8 cellular contexts compared by ENCODE assay signal in the genomic region with DNA sequence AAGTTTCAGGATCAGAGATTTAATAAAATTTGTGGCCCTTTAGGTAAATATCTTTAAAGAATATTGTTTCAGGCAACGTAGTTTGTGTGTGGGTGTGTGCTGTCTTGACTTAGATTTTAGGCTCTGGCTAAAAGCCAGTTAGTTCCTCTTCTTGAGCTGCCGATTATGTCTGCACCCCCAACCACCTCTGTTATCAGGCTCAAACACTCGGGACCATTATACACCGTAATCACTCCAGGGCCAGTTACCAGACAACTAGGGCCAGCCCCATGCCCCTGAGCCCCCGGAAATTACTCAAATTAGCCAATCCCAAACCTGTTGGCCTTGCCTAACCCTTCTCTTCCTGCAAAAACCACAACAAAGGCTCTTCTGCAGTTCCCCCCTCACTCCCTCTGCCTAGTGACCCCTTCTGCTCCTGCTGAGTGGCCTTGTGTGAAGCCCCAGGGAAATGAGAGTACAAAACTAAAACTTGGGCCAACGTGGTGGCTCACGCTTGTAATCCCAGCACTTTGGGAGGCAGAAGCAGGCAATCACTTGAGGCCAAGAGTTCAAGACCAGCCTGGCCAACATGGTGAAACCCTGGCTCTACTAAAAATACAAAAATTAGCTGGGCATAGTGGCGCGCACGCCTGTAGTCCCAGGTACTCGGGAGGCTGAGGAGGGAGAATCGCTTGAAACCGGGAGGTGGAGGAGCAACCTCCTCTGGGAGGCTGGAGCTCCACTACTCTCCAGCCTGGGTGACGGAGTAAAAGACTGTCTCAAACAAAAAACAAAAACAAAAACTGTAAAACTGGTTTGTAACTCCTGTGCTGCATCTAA. TPM values are rescaled to one million over a fixed set of nuclear protein-coding genes. Genes with fewer than 3 reads are reported as not detected.
DNase-seq lines count a peak whose midpoint lies in the region; ATAC-seq and TF ChIP-seq lines count a peak whose summit lies in the region.

No MANE protein-coding gene starts in this region.

- CTCF ChIA-PET in CD4-positive, alpha-beta T cell (lab: Charles Lee), result interaction anchor here (1.0 kb wide), 1 partner anchor 19 kb away, joined by 3 read pairs; a partner anchor contains a TSS
- CTCF ChIA-PET in T-cell (lab: Charles Lee), result no interaction called here

- 68% methylated on average over 14 of the region's 14 CpGs for WGBS in suprapubic skin

- peak overlapping the region; percentile 86 for H3K27ac Mint-ChIP-seq in CD4-positive, alpha-beta T cell
- H3K27ac Mint-ChIP-seq in T-cell, result peak overlapping the region; percentile 91 to 93

- TF ChIP-seq POLR2A in suprapubic skin (IDR thresholded peaks at IDR 0.05), result no peak

- H3K27ac ChIP-seq in CD4-positive, alpha-beta T cell (ENCODE audit: low read depth, low read length), result peak overlapping the region; percentile 8
- H3K27ac ChIP-seq in suprapubic skin, result no peak overlapping the region

- H3K4me3 ChIP-seq in suprapubic skin, result no peak overlapping the region
- H3K4me3 ChIP-seq in foreskin fibroblast (ENCODE audit: low read depth in 1 of 2, low read length in 2 of 2), result no peak overlapping the region

- H3K36me3 Mint-ChIP-seq in CD4-positive, alpha-beta T cell (ENCODE audit: low read depth), result no peaks in the 10 kb centered on the region
- H3K36me3 Mint-ChIP-seq in T-cell, result no peaks in the 10 kb centered on the region

- POLR2A ChIA-PET in CD4-positive, alpha-beta T cell (lab: Charles Lee), result interaction anchor here (0.7 to 3.9 kb wide), 5 partner anchors 8 to 22 kb away, joined by 3 to 56 read pairs (median 4); a partner anchor contains a TSS
- POLR2A ChIA-PET in T-cell (lab: Charles Lee), result no interaction called here

- intact Hi-C loops in CD4-positive, alpha-beta T cell (cut with DNase I, micrococcal nuclease), result no loop called here

- DNase-seq in CD4-positive, alpha-beta T cell, result peak in 3 of 10 experiments; percentile 13 to 24 (median 14)
- DNase-seq in T-cell (peak in 21 of 34 experiments; percentile 7 to 57 (median 25)), islet precursor cell (peak; percentile 63), suprapubic skin (ENCODE audit: low spot score in 2 of 2) (no peak), foreskin fibroblast (no peak), NCI-H128 (lab: John Stamatoyannopoulos, UW; ENCODE audit: unreplicated experiment) (no peak), iPS-NIHi11 (ENCODE audit: low spot score) (no peak)

- H3K27me3 Mint-ChIP-seq in CD4-positive, alpha-beta T cell, result no peaks in the 10 kb centered on the region
- no peaks in the 10 kb centered on the region for H3K27me3 Mint-ChIP-seq in T-cell

- H3K36me3 ChIP-seq in suprapubic skin, result no peaks in the 10 kb centered on the region

- peak; percentile 11 for ATAC-seq in CD4-positive, alpha-beta T cell (ENCODE audit: poor library complexity)
- ATAC-seq in GM21576 (IDR thresholded peaks at IDR 0.05; ENCODE audit: unreplicated experiment), result peak; percentile 29
- ATAC-seq in T-cell (replicated peaks in 1 of 4), result peak in 3 of 4 experiments; percentile 2 to 10 (median 8)

- no peaks in the 10 kb centered on the region for H3K9me3 ChIP-seq in CD4-positive, alpha-beta T cell (ENCODE audit: control insufficient read depth, low read length)
- H3K9me3 ChIP-seq in suprapubic skin, result no peaks in the 10 kb centered on the region

- TF ChIP-seq EP300 in suprapubic skin (IDR thresholded peaks at IDR 0.05), result no peak

- no peaks in the 10 kb centered on the region for H3K9me3 Mint-ChIP-seq in CD4-positive, alpha-beta T cell
- H3K9me3 Mint-ChIP-seq in T-cell, result no peaks in the 10 kb centered on the region

- H3K4me1 ChIP-seq in suprapubic skin, result peaks cover 14% of the 10 kb centered on the region

- peaks cover 36% of the 10 kb centered on the region for H3K4me1 Mint-ChIP-seq in CD4-positive, alpha-beta T cell (ENCODE audit: low read depth)
- H3K4me1 Mint-ChIP-seq in T-cell, result peaks cover 36 to 42% (median 37%) of the 10 kb centered on the region in 3 donors

- peak overlapping the region; percentile 62 for H3K4me3 Mint-ChIP-seq in CD4-positive, alpha-beta T cell
- peak overlapping the region; percentile 21 to 52 (median 24) for H3K4me3 Mint-ChIP-seq in T-cell

- no peaks in the 10 kb centered on the region for H3K27me3 ChIP-seq in CD4-positive, alpha-beta T cell (ENCODE audit: control insufficient read depth, insufficient read depth, low read length)
- no peaks in the 10 kb centered on the region for H3K27me3 ChIP-seq in suprapubic skin

- no peak for TF ChIP-seq CTCF in CD4-positive, alpha-beta T cell (IDR thresholded peaks at IDR 0.05)
- no peak for TF ChIP-seq CTCF in suprapubic skin (IDR thresholded peaks at IDR 0.05)
- TF ChIP-seq CTCF in foreskin fibroblast (IDR thresholded peaks at IDR 0.05; ENCODE audit: low read depth, low read length), result no peak

RNA-seq across cellular contexts. Expression of a gene that starts 9.2 kb away (rescaled TPM):
- total RNA-seq in CD4-positive, alpha-beta T cell, result 10 to 100 TPM; 86.5 to 87.9 TPM
- total RNA-seq in T-cell (100 to 1,000 TPM; 124 to 224 (median 206) TPM), suprapubic skin (100 to 1,000 TPM; 180 to 248 (median 217) TPM)

RNA-seq across cellular contexts. Expression of a gene that starts 18.8 kb away (rescaled TPM):
- total RNA-seq in CD4-positive, alpha-beta T cell, result 1 to 10 TPM; 7.5 to 8.5 TPM
- total RNA-seq in T-cell (1 to 10 TPM; 3.2 to 8.5 (median 5.2) TPM), suprapubic skin (10 to 100 TPM in 2 of 4 donors, 1 to 10 TPM in 2; 6.5 to 16.0 (median 10.8) TPM)

RNA-seq across cellular contexts. Expression of a gene that starts 46.7 kb away (rescaled TPM):
- total RNA-seq in CD4-positive, alpha-beta T cell, result not detected
- total RNA-seq in T-cell (not detected), suprapubic skin (not detected)

Comparison
In these comparisons a context has a peak if more than half of its experiments do, and no peak if none do; other contexts are left out.
1. DNase-seq: peak in T-cell (21 of 34) and islet precursor cell (single experiment); none in suprapubic skin (0 of 2), foreskin fibroblast (0 of 2), NCI-H128 (single experiment) and iPS-NIHi11 (single experiment).
2. Peak in every context shown above with its lines, with median percentiles within 50 percentile points of each other: ATAC-seq.